17 cellular contexts compared by ENCODE assay signal in the genomic region with DNA sequence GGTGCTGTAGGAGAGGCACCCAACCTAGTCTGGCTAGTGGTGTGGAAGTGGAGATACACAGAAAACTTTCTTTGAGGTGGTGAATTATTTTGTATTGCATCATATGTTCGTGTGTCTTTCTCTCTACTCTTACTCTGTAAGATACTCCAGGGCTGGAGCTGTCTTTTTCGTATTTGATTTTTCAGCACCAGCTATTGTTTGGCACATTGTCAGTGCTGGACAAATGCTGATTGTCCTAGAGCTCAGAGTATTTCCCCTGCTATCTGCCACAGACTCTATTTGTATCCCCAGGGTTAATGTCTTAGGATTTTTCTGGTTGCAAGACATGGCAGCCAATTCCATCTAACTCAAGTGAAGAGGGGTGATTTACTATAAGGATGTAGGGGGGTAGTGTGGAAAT.
A peak's percentile ranks its signal among the peaks of the same experiment; 100 is the strongest.
DNase-seq lines count a peak whose midpoint lies in the region; ATAC-seq, FAIRE-seq and TF ChIP-seq lines count a peak whose summit lies in the region.
"Had no signal": no experiment of that assay in that cellular context is flagged by ENCODE, and none has a peak within 500 bp of the region (broad histone marks: within the 10 kb centered on the region; RNA-seq: fewer than 3 reads in every experiment).

No MANE protein-coding gene starts in this region.

- no peak overlapping the region for H3K4me3 ChIP-seq in HepG2 (replicated peaks in 1 of 3; ENCODE audit: insufficient read depth in 1 of 3, low read depth in 2 of 3, low read length in 3 of 3)
- H3K4me3 ChIP-seq in right lobe of liver, result no peak overlapping the region
- no peak overlapping the region for H3K4me3 ChIP-seq in lower leg skin (ENCODE audit: low read depth, poor library complexity, severe bottlenecking)
- H3K4me3 ChIP-seq: BLaER1 treated with 17β-estradiol and CSF1 and Interleukin-3, amounts not matched to agents 10 nM and 100 nM; GM12878; GM23248 had no signal

- no peak overlapping the region for H3K9ac ChIP-seq in HepG2 (ENCODE audit: insufficient read depth, low read depth, low read length)
- H3K9ac ChIP-seq: BLaER1 treated with 17β-estradiol and CSF1 and Interleukin-3, amounts not matched to agents 10 nM and 100 nM; GM23248 had no signal

- H3K79me2 ChIP-seq in HepG2 (ENCODE audit: insufficient read depth, low read length), result no peaks in the 10 kb centered on the region

- no peak for DNase-seq in HepG2 (ENCODE audit: low spot score)
- no peak for DNase-seq in right lobe of liver
- DNase-seq in hippocampal formation (lab: John Stamatoyannopoulos, UW), result peak; percentile 3 to 13
- peak; percentile 86 for DNase-seq in pons (ENCODE audit: low spot score)
- DNase-seq in DMS53 (lab: John Stamatoyannopoulos, UW), result no peak
- no peak for DNase-seq in foreskin melanocyte
- no peak for DNase-seq in lower leg skin (ENCODE audit: low spot score in 2 of 2)
- no peak for DNase-seq in H54 (ENCODE audit: insufficient read length, low spot score)
- DNase-seq: 8988T; Calu3; CD8-positive, alpha-beta T cell; DND-41; EL; GM23248; HCEC 1CT had no signal

- no peaks in the 10 kb centered on the region for H4K20me1 ChIP-seq in HepG2 (ENCODE audit: insufficient read depth, low read length)
- H4K20me1 ChIP-seq: BLaER1 treated with 17β-estradiol and CSF1 and Interleukin-3, amounts not matched to agents 10 nM and 100 nM had no signal

- ATAC-seq in HepG2 (no peak), right lobe of liver (no peak)
- ATAC-seq: CD8-positive, alpha-beta T cell; GM12878 had no signal

- H3K36me3 ChIP-seq in HepG2 (replicated peaks in 1 of 2; ENCODE audit: control insufficient read depth in 1 of 2, insufficient read depth in 2 of 2, low read length in 2 of 2) (no peaks in the 10 kb centered on the region), right lobe of liver (no peaks in the 10 kb centered on the region)
- H3K36me3 ChIP-seq: BLaER1 treated with 17β-estradiol and CSF1 and Interleukin-3, amounts not matched to agents 10 nM and 100 nM had no signal

- no peak overlapping the region for H3K4me2 ChIP-seq in HepG2 (ENCODE audit: low read depth, low read length)
- H3K4me2 ChIP-seq: BLaER1 treated with 17β-estradiol and CSF1 and Interleukin-3, amounts not matched to agents 10 nM and 100 nM had no signal

- CTCF ChIA-PET in HepG2 (lab: Yijun Ruan, JAX; ENCODE audit: low intra/inter-chr PET ratio, low total read pairs), result no interaction called here

- WGBS in HepG2 (ENCODE audit: low lambda C conversion rate), result 2% methylated on average over 2 of the region's 2 CpGs
- 47% methylated on average over 2 of the region's 2 CpGs for WGBS in right lobe of liver (ENCODE audit: insufficient coverage, low coverage, low lambda C conversion rate, missing lambda C conversion rate)
- WGBS in lower leg skin, 2 donors, result 60 to 71% methylated on average over 2 of the region's 2 CpGs

- BruUV-seq in HepG2 (replicated peaks; lab: Mats Ljungman, UMichigan), result no TSS peak

- TF ChIP-seq RAD21 in HepG2 (CRISPR knock-in tag; IDR thresholded peaks at IDR 0.05), result no peak

- FAIRE-seq in HepG2 (lab: Jason Lieb, UNC), result no peak
- no peak for FAIRE-seq in H54 (lab: Jason Lieb, UNC)
- FAIRE-seq: GM12878 had no signal

- TF ChIP-seq EP300 in HepG2 (IDR thresholded peaks at IDR 0.05; ENCODE audit: low read depth in 2 of 2, low read length in 2 of 2), result no peak
- no peak for TF ChIP-seq EP300 in HepG2 (CRISPR knock-in tag; IDR thresholded peaks at IDR 0.05; ENCODE audit: borderline replicate concordance)

- no peak overlapping the region for H3K27ac ChIP-seq in HepG2 (ENCODE audit: extremely low read length, insufficient read depth, low read length)
- H3K27ac ChIP-seq in right lobe of liver, result no peak overlapping the region
- H3K27ac ChIP-seq: BLaER1 treated with 17β-estradiol and CSF1 and Interleukin-3, amounts not matched to agents 10 nM and 100 nM; GM23248 had no signal

- H2AFZ ChIP-seq in HepG2 (ENCODE audit: low read length), result no peak overlapping the region
- H2AFZ ChIP-seq: GM23248 had no signal

- TF ChIP-seq CTCF in HepG2 (CRISPR knock-in tag; IDR thresholded peaks at IDR 0.05) (no peak), right lobe of liver (IDR thresholded peaks at IDR 0.05) (no peak), lower leg skin (IDR thresholded peaks at IDR 0.05) (no peak)

- no peaks in the 10 kb centered on the region for H3K4me1 ChIP-seq in HepG2 (ENCODE audit: insufficient read depth, low read length)
- H3K4me1 ChIP-seq in right lobe of liver, result no peaks in the 10 kb centered on the region

- H3K27me3 ChIP-seq in HepG2 (ENCODE audit: control insufficient read depth in 1 of 2, insufficient read depth in 2 of 2, low read length in 2 of 2) (no peaks in the 10 kb centered on the region), right lobe of liver (no peaks in the 10 kb centered on the region)
- H3K27me3 ChIP-seq: BLaER1 treated with 17β-estradiol and CSF1 and Interleukin-3, amounts not matched to agents 10 nM and 100 nM had no signal

- POLR2A ChIA-PET in HepG2 (lab: Yijun Ruan, JAX), result no interaction called here

- H3K9me3 ChIP-seq in HepG2 (ENCODE audit: low read length), result no peaks in the 10 kb centered on the region
- no peaks in the 10 kb centered on the region for H3K9me3 ChIP-seq in right lobe of liver
- H3K9me3 ChIP-seq: BLaER1 treated with 17β-estradiol and CSF1 and Interleukin-3, amounts not matched to agents 10 nM and 100 nM had no signal

- intact Hi-C loops in HepG2 (cut with micrococcal nuclease; ENCODE audit: unreplicated experiment), result no loop called here
- intact Hi-C loops in right lobe of liver (cut with DNase I), result no loop called here
- intact Hi-C loops in lower leg skin (cut with DNase I; ENCODE audit: low total_unique reads), result no loop called here

- TF ChIP-seq POLR2A in HepG2 (IDR thresholded peaks at IDR 0.05; ENCODE audit: insufficient read depth in 1 of 2, low read depth in 2 of 2, low read length in 2 of 2) (no peak), right lobe of liver (IDR thresholded peaks at IDR 0.05) (no peak), lower leg skin (IDR thresholded peaks at IDR 0.05) (no peak), H54 (IDR thresholded peaks at IDR 0.05; ENCODE audit: low read depth, low read length) (no peak)

- in situ Hi-C loops in HepG2 (cut with HindIII; ENCODE audit: extremely low pct_ligation_motif_present, low pct_unique_long_range_greater_than_20kb), result no loop called here

TF ChIP-seq in HepG2, 621 proteins besides CTCF, POLR2A, EP300 and RAD21:
- 0 out of 2 replicates have a peak, but pooled peaks have one; percentile 19 for TF ChIP-seq ATF7 (IDR thresholded peaks at IDR 0.05)
- no peak for TF ChIP-seq ATF7 (CRISPR knock-in tag; IDR thresholded peaks at IDR 0.05)
- no peak for TF ChIP-seq ZNF746 (CRISPR knock-in tag; IDR thresholded peaks at IDR 0.05)

Comparison
In these comparisons a context has a peak if more than half of its experiments do, and no peak if none do; other contexts are left out.
1. DNase-seq: peak in hippocampal formation (2 of 2) and pons (single experiment); none in HepG2 (single experiment), right lobe of liver (0 of 3), DMS53 (single experiment), foreskin melanocyte (single experiment), lower leg skin (0 of 2) and H54 (single experiment).